ENCODE assay signal across 8 cellular contexts in genomic region chr17:42312285-42313130, GRCh38.
A peak's percentile ranks its signal among the peaks of the same experiment; 100 is the strongest.
DNase-seq lines count a peak whose midpoint lies in the region; ATAC-seq and TF ChIP-seq lines count a peak whose summit lies in the region.

No MANE protein-coding gene starts in this region.

- in situ Hi-C loops in ACHN (cut with HindIII; ENCODE audit: low pct_ligation_motif_present, low pct_unique_long_range_greater_than_20kb, low sequenced_read_pairs): loop anchor here (10.0 kb wide), 1 partner anchor 212 kb away; no protein-coding TSS in a partner anchor
- in situ Hi-C loops in GM18951 (cut with MboI; ENCODE audit: low sequenced_read_pairs, unreplicated experiment): no loop called here

- TF ChIP-seq POLR2A in GM18951 (IDR thresholded peaks at IDR 0.05; ENCODE audit: extremely low read depth, insufficient read depth, insufficient read length): peak; percentile 37

- peak overlapping the region; percentile 63 for H3K27ac ChIP-seq in layer of hippocampus (ENCODE audit: low read depth, low read length)

- DNase-seq in ACHN: peak; percentile 73
- peak; percentile 73 for DNase-seq in NCI-H2081 treated with DMSO at 0.1 percent for 48 hours (lab: John Stamatoyannopoulos, UW)
- DNase-seq in activated CD4-positive, alpha-beta T cell treated with anti-CD3 and anti-CD28 coated beads for 24 hours (ENCODE audit: low read depth in 2 of 2): peak; percentile 63 to 64
- DNase-seq in cerebellar cortex (ENCODE audit: low spot score): peak; percentile 78
- DNase-seq in stimulated activated CD4-positive, alpha-beta T cell treated with anti-CD3 and anti-CD28 coated beads, Interleukin-1b, Interleukin-23, amount 100 ng/mL, for 48 hours: peak; percentile 86

- no peak for ATAC-seq in GM19035 (IDR thresholded peaks at IDR 0.05; ENCODE audit: unreplicated experiment)

- H3K27me3 ChIP-seq in layer of hippocampus (ENCODE audit: control insufficient read depth, insufficient read depth, low read length): no peaks in the 10 kb centered on the region
